Comparison of ENCODE assay signal across 1 cellular context in genomic region chr2:101516349-101516748, GRCh38.
TF ChIP-seq lines count a peak whose summit lies in the region.

No MANE protein-coding gene starts in this region.

TF ChIP-seq in IMR-90, 13 proteins besides CTCF, POLR2A, EP300 and RAD21 (continued from another document):
- TF ChIP-seq RCOR1 (IDR thresholded peaks at IDR 0.05; ENCODE audit: insufficient replicate concordance, low read length): no peak
- no peak for TF ChIP-seq BHLHE40 (IDR thresholded peaks at IDR 0.05; ENCODE audit: low read depth, low read length)
- TF ChIP-seq MAZ (IDR thresholded peaks at IDR 0.05; ENCODE audit: borderline replicate concordance, low read depth, low read length): no peak
